Comparison of ENCODE assay signal across 20 cellular contexts in genomic region chr16:56448005-56448404, GRCh38. TPM values are rescaled to one million over a fixed set of nuclear protein-coding genes. Genes with fewer than 3 reads are reported as not detected.
DNase-seq lines count a peak whose midpoint lies in the region; ATAC-seq and TF ChIP-seq lines count a peak whose summit lies in the region.
"Had no signal": no experiment of that assay in that cellular context is flagged by ENCODE, and none has a peak within 500 bp of the region (broad histone marks: within the 10 kb centered on the region; RNA-seq: fewer than 3 reads in every experiment).

No MANE protein-coding gene starts in this region.

- no peak overlapping the region for H3K27ac ChIP-seq in effector memory CD4-positive, alpha-beta T cell (ENCODE audit: insufficient read depth, low read length, poor library complexity, severe bottlenecking)
- H3K27ac ChIP-seq: HL-60, pancreas, uterus had no signal

- peaks cover 18% of the 10 kb centered on the region for H3K36me3 Mint-ChIP-seq in activated T-cell treated with anti-CD3 and anti-CD28 coated beads, Interleukin-2, amount 50 U/mL, for 4 hours (ENCODE audit: insufficient read depth)
- H3K36me3 Mint-ChIP-seq in activated naive CD8-positive, alpha-beta T cell treated with anti-CD3 and anti-CD28 coated beads, Interleukin-2, amount 50 U/mL, for 24 hours (ENCODE audit: low read depth), result peaks cover 37% of the 10 kb centered on the region

- peak overlapping the region; percentile 64 for H3K27ac Mint-ChIP-seq in activated naive CD8-positive, alpha-beta T cell treated with anti-CD3 and anti-CD28 coated beads, Interleukin-2, amount 50 U/mL, for 24 hours

- H3K27me3 ChIP-seq in Loucy (ENCODE audit: insufficient read depth, low read length, poor library complexity, severe bottlenecking), result no peaks in the 10 kb centered on the region
- H3K27me3 ChIP-seq in effector memory CD4-positive, alpha-beta T cell (replicated peaks; ENCODE audit: control insufficient read depth, insufficient read depth, low read length, poor library complexity, severe bottlenecking), result no peaks in the 10 kb centered on the region
- H3K27me3 ChIP-seq: pancreas, uterus had no signal

- H3K27me3 Mint-ChIP-seq in activated T-cell treated with anti-CD3 and anti-CD28 coated beads, Interleukin-2, amount 50 U/mL, for 4 hours (ENCODE audit: low read depth), result no peaks in the 10 kb centered on the region
- H3K27me3 Mint-ChIP-seq in activated naive CD8-positive, alpha-beta T cell treated with anti-CD3 and anti-CD28 coated beads, Interleukin-2, amount 50 U/mL, for 24 hours, result no peaks in the 10 kb centered on the region
- H3K27me3 Mint-ChIP-seq: central memory CD8-positive, alpha-beta T cell had no signal

- peaks cover 69% of the 10 kb centered on the region for H3K4me1 ChIP-seq in Loucy (ENCODE audit: insufficient read depth, low read length, poor library complexity, severe bottlenecking)
- H3K4me1 ChIP-seq in effector memory CD4-positive, alpha-beta T cell (ENCODE audit: control insufficient read depth, insufficient read depth, low read length, poor library complexity, severe bottlenecking), result peaks cover 19% of the 10 kb centered on the region

- H3K4me1 Mint-ChIP-seq in activated T-cell treated with anti-CD3 and anti-CD28 coated beads, Interleukin-2, amount 50 U/mL, for 4 hours (ENCODE audit: low read depth), result peaks cover 42% of the 10 kb centered on the region
- H3K4me1 Mint-ChIP-seq in activated naive CD8-positive, alpha-beta T cell treated with anti-CD3 and anti-CD28 coated beads, Interleukin-2, amount 50 U/mL, for 24 hours, result peaks cover 47% of the 10 kb centered on the region

- H3K9ac ChIP-seq in Loucy (ENCODE audit: low read depth, low read length, poor library complexity, severe bottlenecking), result peak overlapping the region; percentile 88

- peak overlapping the region; percentile 96 for H3K4me2 ChIP-seq in Loucy (ENCODE audit: low read depth, low read length, poor library complexity, severe bottlenecking)

- peaks cover 32% of the 10 kb centered on the region; the same call in 1 of the 2 replicates for H3K36me3 ChIP-seq in Loucy (ENCODE audit: insufficient read depth, low read length)
- peaks cover 20% of the 10 kb centered on the region for H3K36me3 ChIP-seq in effector memory CD4-positive, alpha-beta T cell (ENCODE audit: control insufficient read depth, insufficient read depth, low read length)
- H3K36me3 ChIP-seq: uterus had no signal

- H3K4me3 ChIP-seq in Loucy (ENCODE audit: low read length, poor library complexity, severe bottlenecking), result peak overlapping the region; percentile 87
- no peak overlapping the region for H3K4me3 ChIP-seq in effector memory CD4-positive, alpha-beta T cell (ENCODE audit: insufficient read depth, low read depth, low read length, poor library complexity, severe bottlenecking)
- H3K4me3 ChIP-seq: pancreas, uterus had no signal

- H4K20me1 ChIP-seq in Loucy (ENCODE audit: insufficient read depth, low read length, poor library complexity, severe bottlenecking), result peaks cover 61% of the 10 kb centered on the region

- no peak for ATAC-seq in activated T-cell treated with anti-CD3 and anti-CD28 coated beads, Interleukin-2, amount 50 U/mL, for 4 hours
- ATAC-seq in activated naive CD8-positive, alpha-beta T cell treated with anti-CD3 and anti-CD28 coated beads, Interleukin-2, amount 50 U/mL, for 24 hours, result no peak
- ATAC-seq: pancreas had no signal

- H3K4me3 Mint-ChIP-seq in activated T-cell treated with anti-CD3 and anti-CD28 coated beads, Interleukin-2, amount 50 U/mL, for 4 hours, result peak overlapping the region; percentile 19
- peak overlapping the region; percentile 61 for H3K4me3 Mint-ChIP-seq in activated naive CD8-positive, alpha-beta T cell treated with anti-CD3 and anti-CD28 coated beads, Interleukin-2, amount 50 U/mL, for 24 hours
- H3K4me3 Mint-ChIP-seq: central memory CD8-positive, alpha-beta T cell; immature natural killer cell had no signal

- no peak for TF ChIP-seq CTCF in Loucy (conservative IDR thresholded peaks at IDR 0.05; ENCODE audit: low read length)

- no peak overlapping the region for H2AFZ ChIP-seq in Loucy (ENCODE audit: low read length)

- H3K79me2 ChIP-seq in Loucy (ENCODE audit: insufficient read depth, low read length), result peaks cover 91% of the 10 kb centered on the region

- H3K9me2 ChIP-seq in Loucy (replicated peaks; ENCODE audit: low read depth, low read length), result no peaks in the 10 kb centered on the region

- H3K9me3 Mint-ChIP-seq in activated T-cell treated with anti-CD3 and anti-CD28 coated beads, Interleukin-2, amount 50 U/mL, for 4 hours, result no peaks in the 10 kb centered on the region
- no peaks in the 10 kb centered on the region for H3K9me3 Mint-ChIP-seq in activated naive CD8-positive, alpha-beta T cell treated with anti-CD3 and anti-CD28 coated beads, Interleukin-2, amount 50 U/mL, for 24 hours
- H3K9me3 Mint-ChIP-seq: central memory CD8-positive, alpha-beta T cell; immature natural killer cell had no signal

- no peaks in the 10 kb centered on the region for H3K9me3 ChIP-seq in Loucy (ENCODE audit: insufficient read depth, low read depth, low read length)
- no peaks in the 10 kb centered on the region for H3K9me3 ChIP-seq in effector memory CD4-positive, alpha-beta T cell (ENCODE audit: control insufficient read depth, low read length)
- H3K9me3 ChIP-seq: pancreas, uterus had no signal

- DNase-seq in activated T-cell treated with anti-CD3 and anti-CD28 coated beads, Interleukin-2, amount 50 U/mL, for 4 hours, result no peak
- no peak for DNase-seq in activated T-cell treated with anti-CD3 and anti-CD28 coated beads, Interleukin-2, amount 50 U/mL, for 1 hour
- no peak for DNase-seq in activated naive CD8-positive, alpha-beta T cell treated with anti-CD3 and anti-CD28 coated beads, Interleukin-2, amount 50 U/mL, for 24 hours
- DNase-seq in renal cortical epithelial cell (ENCODE audit: low read depth), result peak; percentile 46
- DNase-seq in NCI-H2227 treated with DMSO at 0.1 percent for 48 hours (lab: John Stamatoyannopoulos, UW), result no peak
- no peak for DNase-seq in cerebellar cortex (ENCODE audit: low spot score)
- no peak for DNase-seq in effector memory CD4-positive, alpha-beta T cell
- DNase-seq: activated CD4-positive, alpha-beta T cell treated with anti-CD3 and anti-CD28 coated beads for 48 hours; amygdala; effector CD8-positive, alpha-beta T cell; HCEC 1CT; immature natural killer cell; NCI-H1048; NCI-H524; pancreas; SIG-M5; uterus had no signal

- H3F3A ChIP-seq in Loucy (ENCODE audit: low read depth), result no peaks in the 10 kb centered on the region

RNA-seq across cellular contexts. Expression of gene NUDT21, which starts 3.1 kb away (rescaled TPM):
- total RNA-seq in activated T-cell treated with anti-CD3 and anti-CD28 coated beads, Interleukin-2, amount 50 U/mL, for 4 hours, result 100 to 1,000 TPM; 234 to 247 (median 245) TPM
- 82.8 and 111 TPM in 2 replicates for total RNA-seq in renal cortical epithelial cell

RNA-seq across cellular contexts. Expression of gene OGFOD1, which starts 3.3 kb away (rescaled TPM):
- total RNA-seq in activated T-cell treated with anti-CD3 and anti-CD28 coated beads, Interleukin-2, amount 50 U/mL, for 4 hours, result 100 to 1,000 TPM in 2 of 3 donors, 10 to 100 TPM in 1; 99.3 to 108 (median 101) TPM
- 83.5 and 140 TPM in 2 replicates for total RNA-seq in renal cortical epithelial cell

RNA-seq across cellular contexts. Expression of gene AMFR, which starts 22.7 kb away (rescaled TPM):
- total RNA-seq in activated T-cell treated with anti-CD3 and anti-CD28 coated beads, Interleukin-2, amount 50 U/mL, for 4 hours, result 10 to 100 TPM; 36.3 to 44.6 (median 41.1) TPM
- 289 and 415 TPM in 2 replicates for total RNA-seq in renal cortical epithelial cell
